In the genomic region with DNA sequence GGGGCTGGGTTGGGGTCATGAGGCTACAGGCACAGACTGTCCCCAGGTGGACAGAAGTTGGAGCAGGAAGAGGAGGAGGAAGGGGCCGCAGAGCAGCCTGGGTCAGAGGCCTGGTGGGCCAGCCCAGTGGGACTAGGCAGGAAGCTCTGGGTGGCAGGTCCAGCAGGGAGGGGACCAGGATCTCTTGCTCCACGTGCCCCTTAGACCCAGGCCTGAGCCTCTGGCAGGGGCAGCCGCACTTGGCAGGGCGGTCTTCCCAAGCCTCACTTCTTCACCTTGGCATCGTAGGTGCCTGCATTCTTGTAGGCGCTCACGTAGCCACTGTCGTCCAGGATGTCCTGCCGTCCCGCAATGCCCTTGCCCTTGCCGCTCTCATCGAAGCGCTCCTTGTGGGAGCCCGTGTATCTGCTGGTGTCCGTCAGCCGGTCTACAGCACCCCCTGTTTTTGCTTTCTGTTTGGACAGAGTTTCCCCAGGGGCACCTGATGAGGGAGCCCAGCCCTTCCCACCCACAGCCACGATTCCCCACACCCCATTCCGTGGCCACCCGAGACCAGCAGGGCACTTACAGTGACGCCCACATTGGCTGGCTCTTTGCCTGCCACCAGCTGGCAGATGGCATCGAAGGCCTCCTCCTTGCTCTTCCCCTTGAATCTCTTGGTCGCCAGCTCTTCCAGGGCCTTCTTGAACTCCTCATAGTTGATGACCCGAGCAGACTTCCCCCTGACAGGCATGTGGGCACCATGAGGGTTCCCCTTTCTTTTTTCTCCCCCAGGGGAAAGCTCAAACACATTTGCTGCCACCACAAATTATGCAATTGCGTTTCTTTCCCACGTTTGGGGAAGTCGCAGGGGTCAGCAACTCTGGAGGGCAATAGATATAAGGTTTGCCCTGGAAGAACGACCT, we compare ENCODE assay signal across 13 cellular contexts. TPM values are rescaled to one million over a fixed set of nuclear protein-coding genes. Genes with fewer than 3 reads are reported as not detected.
DNase-seq lines count a peak whose midpoint lies in the region; ATAC-seq and TF ChIP-seq lines count a peak whose summit lies in the region.
"Had no signal": no experiment of that assay in that cellular context is flagged by ENCODE, and none has a peak within 500 bp of the region (broad histone marks: within the 10 kb centered on the region; RNA-seq: fewer than 3 reads in every experiment).

No MANE protein-coding gene starts in this region.

- H3K4me1 ChIP-seq in heart right ventricle (peaks cover 4 to 53% (median 20%) of the 10 kb centered on the region in 9 donors), neutrophil (ENCODE audit: control insufficient read depth in 1 of 2, insufficient read depth in 1 of 2, low read depth in 1 of 2, low read length in 1 of 2) (peaks cover 40 to 47% of the 10 kb centered on the region in 2 experiments)

- no peak overlapping the region for H3K27ac ChIP-seq in heart right ventricle
- peak overlapping the region; percentile 63 for H3K27ac ChIP-seq in neutrophil
- H3K27ac ChIP-seq: brain microvascular endothelial cell, SJCRH30 had no signal

- peak; percentile 90 for DNase-seq in CD14-positive monocyte (ENCODE audit: low spot score)
- DNase-seq in SIG-M5 (lab: John Stamatoyannopoulos, UW) = peak; percentile 20
- peak; percentile 43 to 50 for DNase-seq in heart right ventricle
- no peak for DNase-seq in G401 (ENCODE audit: low spot score)
- DNase-seq in A172 (ENCODE audit: low spot score) = no peak
- DNase-seq in NCI-H2081 treated with DMSO at 0.1 percent for 48 hours (lab: John Stamatoyannopoulos, UW) = no peak
- DNase-seq in DMS53 treated with DMSO at 0.1 percent for 48 hours (lab: John Stamatoyannopoulos, UW; ENCODE audit: unreplicated experiment) = no peak
- DNase-seq: activated CD4-positive, CD25-positive, alpha-beta regulatory T cell; brain microvascular endothelial cell; NCI-H524; SJCRH30 had no signal

- no peaks in the 10 kb centered on the region for H3K9me3 ChIP-seq in heart right ventricle
- H3K9me3 ChIP-seq in neutrophil = no peaks in the 10 kb centered on the region
- H3K9me3 ChIP-seq: SJCRH30 had no signal

- peaks cover 16 to 26% of the 10 kb centered on the region in 2 donors for H3K36me3 Mint-ChIP-seq in CD14-positive monocyte

- in situ Hi-C loops in G401 (cut with HindIII; ENCODE audit: low sequenced_read_pairs) = no loop called here

- H3K36me3 ChIP-seq in heart right ventricle = no peaks in the 10 kb centered on the region
- H3K36me3 ChIP-seq in neutrophil = no peaks in the 10 kb centered on the region
- H3K36me3 ChIP-seq: brain microvascular endothelial cell, SJCRH30 had no signal

- H3K4me3 ChIP-seq in heart right ventricle (no peak overlapping the region), neutrophil (ENCODE audit: low read depth in 1 of 2, low read length in 1 of 2) (peak overlapping the region; percentile 23 to 28)
- H3K4me3 ChIP-seq: SJCRH30 had no signal

- H3K9me3 Mint-ChIP-seq in CD14-positive monocyte = peaks cover 0 to 8% (median 0%) of the 10 kb centered on the region in 7 donors

- peak overlapping the region; percentile 66 to 83 for H3K4me3 Mint-ChIP-seq in CD14-positive monocyte

- peak overlapping the region; percentile 88 to 96 (median 94) for H3K27ac Mint-ChIP-seq in CD14-positive monocyte

- ATAC-seq in heart right ventricle = peak in 2 of 8 donors; percentile 7 to 11

- TF ChIP-seq CTCF in CD14-positive monocyte (IDR thresholded peaks at IDR 0.05) (no peak), heart right ventricle (IDR thresholded peaks at IDR 0.05) (no peak), neutrophil (IDR thresholded peaks at IDR 0.05) (no peak)

- WGBS in heart right ventricle, 2 donors = 85 to 87% methylated on average over 27 of the region's 27 CpGs

- intact Hi-C loops in CD14-positive monocyte (cut with micrococcal nuclease) = no loop called here
- intact Hi-C loops in heart right ventricle (cut with DNase I) = loop anchor here in 4 of 10 donors (5.0 to 10.0 kb wide), 4 partner anchors 105 to 125 kb away; partner anchors contain the start of gene PLEKHG4 (in 2 of the 4)

- peaks cover 0 to 29% (median 9%) of the 10 kb centered on the region in 7 donors for H3K27me3 ChIP-seq in heart right ventricle
- peaks cover 45% of the 10 kb centered on the region for H3K27me3 ChIP-seq in neutrophil
- H3K27me3 ChIP-seq: SJCRH30 had no signal

- H3K4me1 Mint-ChIP-seq in CD14-positive monocyte = peaks cover 59% of the 10 kb centered on the region

- peaks cover 19 to 46% (median 32%) of the 10 kb centered on the region in 3 donors for H3K27me3 Mint-ChIP-seq in CD14-positive monocyte (ENCODE audit: low read depth in 3 of 3)

RNA-seq across cellular contexts. Expression of gene TPPP3, which starts 3.1 kb away (rescaled TPM):
- 100 to 1,000 TPM in 1 of 2 donors, 10 to 100 TPM in 1; 63.1 to 123 TPM for polyA plus RNA-seq in CD14-positive monocyte
- 10 to 100 TPM in 1 of 10 donors, 1 to 10 TPM in 9; 6.4 to 15.9 (median 9.0) TPM for total RNA-seq in heart right ventricle
- 10 to 100 TPM; 21.1 to 26.1 TPM for polyA plus RNA-seq in heart right ventricle
- 1.6 and 1.8 TPM in 2 replicates for total RNA-seq in G401 (2014; rRNA removed; shearing (Covaris generic))
- 0.31 TPM in 1 of 2 replicates, not detected in the other for total RNA-seq in A172 (2014; rRNA removed; shearing (Covaris generic))
- total RNA-seq: MCF 10A had no signal

RNA-seq across cellular contexts. Expression of gene ZDHHC1, which starts 26.1 kb away (rescaled TPM):
- polyA plus RNA-seq in CD14-positive monocyte = 10 to 100 TPM in 1 of 2 donors, 1 to 10 TPM in 1; 6.0 to 14.2 TPM
- total RNA-seq in heart right ventricle = 1 to 10 TPM; 3.2 to 6.3 (median 4.2) TPM
- 1 to 10 TPM; 3.6 to 4.4 TPM for polyA plus RNA-seq in heart right ventricle
- total RNA-seq in G401 (2014; rRNA removed; shearing (Covaris generic)) = 5.8 and 7.0 TPM in 2 replicates
- total RNA-seq in A172 (2014; rRNA removed; shearing (Covaris generic)) = 18.2 and 24.3 TPM in 2 replicates
- total RNA-seq: SJCRH30 had no signal

RNA-seq across cellular contexts. Expression of gene HSD11B2, which starts 40.8 kb away (rescaled TPM):
- polyA plus RNA-seq in CD14-positive monocyte (not detected), heart right ventricle (under 1 TPM; 0.41 to 0.51 TPM)
- total RNA-seq in heart right ventricle = 1 to 10 TPM in 1 of 10 donors, under 1 TPM in 8, not detected in 1; 0.16 to 1.4 (median 0.57) TPM
- total RNA-seq in G401 (2014; rRNA removed; shearing (Covaris generic)) = not detected in 2 replicates
- total RNA-seq in A172 (2014; rRNA removed; shearing (Covaris generic)) = 0.93 TPM in 1 of 2 replicates, not detected in the other

Comparison
In these comparisons a context has a peak if more than half of its experiments do, and no peak if none do; other contexts are left out.
1. DNase-seq: peak in CD14-positive monocyte (single experiment), SIG-M5 (single experiment) and heart right ventricle (2 of 2); none in G401 (single experiment), A172 (single experiment), NCI-H2081 treated with DMSO at 0.1 percent for 48 hours (single experiment) and DMS53 treated with DMSO at 0.1 percent for 48 hours (single experiment).
2. H3K4me3 ChIP-seq: peak in neutrophil (2 of 2); none in heart right ventricle (0 of 10).